1 cellular context compared by ENCODE assay signal in genomic region chr16:50467943-50468748, GRCh38.
TF ChIP-seq lines count a peak whose summit lies in the region.

No MANE protein-coding gene starts in this region.

TF ChIP-seq in K562, 482 proteins besides CTCF, POLR2A, EP300 and RAD21 (continued from another document):
- TF ChIP-seq PREB (CRISPR knock-in tag; IDR thresholded peaks at IDR 0.05): no peak
- TF ChIP-seq ZNF184 (CRISPR knock-in tag; IDR thresholded peaks at IDR 0.05): no peak
- TF ChIP-seq NFRKB (IDR thresholded peaks at IDR 0.05; ENCODE audit: low read depth): no peak
- TF ChIP-seq SRSF1 (IDR thresholded peaks at IDR 0.05; ENCODE audit: low read depth, low read length): no peak
- TF ChIP-seq DEAF1 (CRISPR knock-in tag; IDR thresholded peaks at IDR 0.05): no peak
- TF ChIP-seq ZNF695 (CRISPR knock-in tag; IDR thresholded peaks at IDR 0.05): no peak
- peak; percentile 86 for TF ChIP-seq EGR1 (conservative IDR thresholded peaks at IDR 0.05)
